In genomic region chr10:73591578-73591902, GRCh38 we compare ENCODE assay signal across 7 cellular contexts. TPM values are rescaled to one million over a fixed set of nuclear protein-coding genes. Genes with fewer than 3 reads are reported as not detected.
DNase-seq lines count a peak whose midpoint lies in the region; ATAC-seq lines count a peak whose summit lies in the region.

No MANE protein-coding gene starts in this region.

- H3K36me3 Mint-ChIP-seq in activated naive CD8-positive, alpha-beta T cell = no peaks in the 10 kb centered on the region

- H3K27ac Mint-ChIP-seq in activated naive CD8-positive, alpha-beta T cell = no peak overlapping the region

- H3K27ac ChIP-seq in HUES64 (ENCODE audit: low read depth, low read length) (peak overlapping the region; percentile 98), subcutaneous abdominal adipose tissue (ENCODE audit: low read depth, low read length) (peak overlapping the region; percentile 42)

- no peaks in the 10 kb centered on the region for H3K27me3 ChIP-seq in HUES64 (ENCODE audit: insufficient read depth, low read length)
- no peaks in the 10 kb centered on the region for H3K27me3 ChIP-seq in subcutaneous abdominal adipose tissue (ENCODE audit: control insufficient read depth in 5 of 5, insufficient read depth in 4 of 5, low read length in 5 of 5)

- H3K27me3 Mint-ChIP-seq in activated naive CD8-positive, alpha-beta T cell = no peaks in the 10 kb centered on the region

- peak overlapping the region; percentile 77 for H3K9ac ChIP-seq in HUES64 (ENCODE audit: low read depth, low read length)
- peak overlapping the region in 1 of 5 donors; percentile 59 for H3K9ac ChIP-seq in subcutaneous abdominal adipose tissue (ENCODE audit: low read length in 5 of 5)

- WGBS in HUES64 = 0% methylated on average over 1 of the region's 2 CpGs

- no peak for ATAC-seq in HG03342 (IDR thresholded peaks at IDR 0.05; ENCODE audit: unreplicated experiment)

- peaks cover 18% of the 10 kb centered on the region for H3K4me1 Mint-ChIP-seq in activated naive CD8-positive, alpha-beta T cell (ENCODE audit: low read depth)

- DNase-seq in iPS-NIHi11 (ENCODE audit: low spot score) (peak; percentile 31), NCI-H2196 (lab: John Stamatoyannopoulos, UW; ENCODE audit: unreplicated experiment) (no peak)
- no peak for DNase-seq in activated CD4-positive, CD25-positive, alpha-beta regulatory T cell (lab: John Stamatoyannopoulos, UW)

- no peaks in the 10 kb centered on the region for H3K36me3 ChIP-seq in HUES64 (ENCODE audit: insufficient read depth, low read length)
- no peaks in the 10 kb centered on the region for H3K36me3 ChIP-seq in subcutaneous abdominal adipose tissue (ENCODE audit: control insufficient read depth in 5 of 5, insufficient read depth in 5 of 5, low read length in 5 of 5)

- H3K4me1 ChIP-seq in HUES64 (ENCODE audit: insufficient read depth, low read length) (peaks cover 37% of the 10 kb centered on the region), subcutaneous abdominal adipose tissue (ENCODE audit: control insufficient read depth in 5 of 5, insufficient read depth in 5 of 5, low read length in 5 of 5) (peaks cover 1 to 16% (median 12%) of the 10 kb centered on the region in 5 donors)

- no peaks in the 10 kb centered on the region for H3K9me3 ChIP-seq in HUES64 (ENCODE audit: insufficient read depth, low read depth, low read length)
- no peaks in the 10 kb centered on the region for H3K9me3 ChIP-seq in subcutaneous abdominal adipose tissue (ENCODE audit: control insufficient read depth in 5 of 5, low read length in 5 of 5)

- H3K4me3 Mint-ChIP-seq in activated naive CD8-positive, alpha-beta T cell = peak overlapping the region; percentile 72

- H3K4me3 ChIP-seq in HUES64 (ENCODE audit: low read length) (peak overlapping the region; percentile 44), subcutaneous abdominal adipose tissue (ENCODE audit: low read depth in 1 of 5, low read length in 5 of 5) (peak overlapping the region in 3 of 5 donors; percentile 9 to 42 (median 16))

- H3K9me3 Mint-ChIP-seq in activated naive CD8-positive, alpha-beta T cell (ENCODE audit: low read depth) = no peaks in the 10 kb centered on the region

RNA-seq across cellular contexts. Expression of gene USP54, which starts 0.4 kb away (rescaled TPM):
- 27.0 TPM for polyA plus RNA-seq in HUES64 (2013, experiment 1 of 2)
- 28.4 TPM for polyA plus RNA-seq in HUES64 (2013, experiment 2 of 2)

RNA-seq across cellular contexts. Expression of gene MYOZ1, which starts 49.7 kb away (rescaled TPM):
- 0.60 TPM for polyA plus RNA-seq in HUES64 (2013, experiment 1 of 2)
- polyA plus RNA-seq in HUES64 (2013, experiment 2 of 2) = 0.89 TPM
